ENCODE assay signal across 1 cellular context in genomic region chr3:193574488-193575072, GRCh38.
TF ChIP-seq lines count a peak whose summit lies in the region.

No MANE protein-coding gene starts in this region.

TF ChIP-seq in GM23338, 12 proteins besides CTCF, POLR2A, EP300 and RAD21 (continued from another document):
- TF ChIP-seq, protein P1, sequence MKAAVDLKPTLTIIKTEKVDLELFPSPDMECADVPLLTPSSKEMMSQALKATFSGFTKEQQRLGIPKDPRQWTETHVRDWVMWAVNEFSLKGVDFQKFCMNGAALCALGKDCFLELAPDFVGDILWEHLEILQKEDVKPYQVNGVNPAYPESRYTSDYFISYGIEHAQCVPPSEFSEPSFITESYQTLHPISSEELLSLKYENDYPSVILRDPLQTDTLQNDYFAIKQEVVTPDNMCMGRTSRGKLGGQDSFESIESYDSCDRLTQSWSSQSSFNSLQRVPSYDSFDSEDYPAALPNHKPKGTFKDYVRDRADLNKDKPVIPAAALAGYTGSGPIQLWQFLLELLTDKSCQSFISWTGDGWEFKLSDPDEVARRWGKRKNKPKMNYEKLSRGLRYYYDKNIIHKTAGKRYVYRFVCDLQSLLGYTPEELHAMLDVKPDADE (IDR thresholded peaks at IDR 0.05), result no peak
- TF ChIP-seq STAT1 (IDR thresholded peaks at IDR 0.05; ENCODE audit: unreplicated experiment), result no peak
- TF ChIP-seq EZH2 (IDR thresholded peaks at IDR 0.05; ENCODE audit: low read depth, unreplicated experiment), result no peak
- no peak for TF ChIP-seq EZH2phosphoT487 (IDR thresholded peaks at IDR 0.05; ENCODE audit: unreplicated experiment)
- no peak for TF ChIP-seq REST (IDR thresholded peaks at IDR 0.05; ENCODE audit: unreplicated experiment)
- TF ChIP-seq JUNB (IDR thresholded peaks at IDR 0.05; ENCODE audit: unreplicated experiment), result no peak
- no peak for TF ChIP-seq ZNF331 (CRISPR knock-in tag; IDR thresholded peaks at IDR 0.05; ENCODE audit: low read depth)
